1 cellular context compared by ENCODE assay signal in genomic region chr17:82329683-82330321, GRCh38.
TF ChIP-seq lines count a peak whose summit lies in the region.

No MANE protein-coding gene starts in this region.

TF ChIP-seq in HepG2, 621 proteins besides CTCF, POLR2A, EP300 and RAD21 (continued from another document and continues in another):
- TF ChIP-seq NFAT5 (CRISPR knock-in tag; IDR thresholded peaks at IDR 0.05) (no peak), RFXANK (CRISPR knock-in tag; IDR thresholded peaks at IDR 0.05) (no peak), GPBP1L1 (CRISPR knock-in tag; IDR thresholded peaks at IDR 0.05) (no peak), ZKSCAN5 (CRISPR knock-in tag; IDR thresholded peaks at IDR 0.05) (no peak), ZNF329 (CRISPR knock-in tag; IDR thresholded peaks at IDR 0.05; ENCODE audit: low read depth) (no peak), ZFP1 (CRISPR knock-in tag; IDR thresholded peaks at IDR 0.05) (no peak), ZNF550 (CRISPR knock-in tag; IDR thresholded peaks at IDR 0.05; ENCODE audit: borderline replicate concordance) (no peak), ZNF296 (CRISPR knock-in tag; conservative IDR thresholded peaks at IDR 0.05) (no peak), TARDBP (CRISPR knock-in tag; IDR thresholded peaks at IDR 0.05) (no peak), ZNF839 (CRISPR knock-in tag; IDR thresholded peaks at IDR 0.05; ENCODE audit: borderline replicate concordance) (no peak), PITX1 (CRISPR knock-in tag; IDR thresholded peaks at IDR 0.05) (no peak), SALL2 (CRISPR knock-in tag; IDR thresholded peaks at IDR 0.05) (no peak), ZSCAN22 (CRISPR knock-in tag; IDR thresholded peaks at IDR 0.05) (no peak), SIN3B (IDR thresholded peaks at IDR 0.05; ENCODE audit: low read length) (no peak), GPN1 (CRISPR knock-in tag; IDR thresholded peaks at IDR 0.05; ENCODE audit: borderline replicate concordance) (no peak), NR0B2 (CRISPR knock-in tag; IDR thresholded peaks at IDR 0.05) (no peak), ZNF704 (CRISPR knock-in tag; IDR thresholded peaks at IDR 0.05; ENCODE audit: borderline replicate concordance) (no peak), CENPX (CRISPR knock-in tag; IDR thresholded peaks at IDR 0.05) (no peak), DNMT1 (CRISPR knock-in tag; IDR thresholded peaks at IDR 0.05) (no peak), AFF4 (CRISPR knock-in tag; IDR thresholded peaks at IDR 0.05) (no peak), TFDP2 (CRISPR knock-in tag; IDR thresholded peaks at IDR 0.05) (no peak), PLSCR1 (CRISPR knock-in tag; IDR thresholded peaks at IDR 0.05; ENCODE audit: borderline replicate concordance) (no peak), ZNF354B (CRISPR knock-in tag; IDR thresholded peaks at IDR 0.05) (no peak; the same call in 1 of the 2 replicates), CREB1 (IDR thresholded peaks at IDR 0.05) (no peak), CREB1 (CRISPR knock-in tag; IDR thresholded peaks at IDR 0.05) (no peak), NFATC3 (CRISPR knock-in tag; IDR thresholded peaks at IDR 0.05) (0 out of 2 replicates have a peak, but pooled peaks have one; percentile 67), ZBTB25 (CRISPR knock-in tag; IDR thresholded peaks at IDR 0.05) (no peak), ATAD3A (CRISPR knock-in tag; IDR thresholded peaks at IDR 0.05) (no peak), ZNF274 (CRISPR knock-in tag; IDR thresholded peaks at IDR 0.05) (no peak), FOXO4 (CRISPR knock-in tag; conservative IDR thresholded peaks at IDR 0.05) (no peak), ZNF513 (CRISPR knock-in tag; conservative IDR thresholded peaks at IDR 0.05) (no peak)
